In genomic region chr2:46029332-46029811, GRCh38 we compare ENCODE assay signal across 8 cellular contexts.
DNase-seq lines count a peak whose midpoint lies in the region; ATAC-seq lines count a peak whose summit lies in the region.

No MANE protein-coding gene starts in this region.

- no peaks in the 10 kb centered on the region for H3K9me3 Mint-ChIP-seq in T-cell
- no peaks in the 10 kb centered on the region for H3K9me3 Mint-ChIP-seq in activated CD4-positive, alpha-beta T cell treated with anti-CD3 and anti-CD28 coated beads for 36 hours (ENCODE audit: low read depth)

- H3K9me3 ChIP-seq in right cardiac atrium (ENCODE audit: control insufficient read depth, low read length), result no peaks in the 10 kb centered on the region

- H3K4me1 ChIP-seq in right cardiac atrium (ENCODE audit: control insufficient read depth, insufficient read depth, low read length), result peaks cover 8% of the 10 kb centered on the region

- DNase-seq in AG08396 (ENCODE audit: low spot score) (peak; percentile 47), H4 (ENCODE audit: low spot score) (peak; percentile 96), amniotic epithelial cell (ENCODE audit: low read depth) (peak; percentile 69), right cardiac atrium (peak in 1 of 3 donors; percentile 21), T-cell (no peak), NCI-H1694 (lab: John Stamatoyannopoulos, UW) (no peak)
- DNase-seq in activated CD4-positive, alpha-beta T cell treated with anti-CD3 and anti-CD28 coated beads for 36 hours, result no peak

- no peak overlapping the region for H3K27ac Mint-ChIP-seq in T-cell
- no peak overlapping the region for H3K27ac Mint-ChIP-seq in activated CD4-positive, alpha-beta T cell treated with anti-CD3 and anti-CD28 coated beads for 36 hours

- ATAC-seq in right cardiac atrium (peak; percentile 47 to 75), T-cell (replicated peaks in 1 of 4) (no peak), GM18870 (IDR thresholded peaks at IDR 0.05; ENCODE audit: unreplicated experiment) (no peak)
- ATAC-seq in activated CD4-positive, alpha-beta T cell treated with anti-CD3 and anti-CD28 coated beads for 36 hours, result no peak

- intact Hi-C loops in right cardiac atrium (cut with DNase I), result no loop called here
- intact Hi-C loops in activated CD4-positive, alpha-beta T cell treated with anti-CD3 and anti-CD28 coated beads for 36 hours (cut with DNase I, micrococcal nuclease), result no loop called here

- no peaks in the 10 kb centered on the region for H3K27me3 Mint-ChIP-seq in T-cell
- no peaks in the 10 kb centered on the region for H3K27me3 Mint-ChIP-seq in activated CD4-positive, alpha-beta T cell treated with anti-CD3 and anti-CD28 coated beads for 36 hours

- peaks cover 39% of the 10 kb centered on the region for H3K36me3 Mint-ChIP-seq in T-cell
- H3K36me3 Mint-ChIP-seq in activated CD4-positive, alpha-beta T cell treated with anti-CD3 and anti-CD28 coated beads for 36 hours (ENCODE audit: low read depth), result peaks cover 3% of the 10 kb centered on the region

- H3K27me3 ChIP-seq in right cardiac atrium (ENCODE audit: control insufficient read depth, insufficient read depth), result no peaks in the 10 kb centered on the region

- H3K27ac ChIP-seq in right cardiac atrium (ENCODE audit: low read length), result peak overlapping the region; percentile 83

- CTCF ChIA-PET in T-cell (lab: Charles Lee), result no interaction called here
- CTCF ChIA-PET in activated CD4-positive, alpha-beta T cell treated with anti-CD3 and anti-CD28 coated beads for 36 hours (lab: Charles Lee), result interaction anchor here (1.0 to 3.3 kb wide), 4 partner anchors 9 to 176 kb away, joined by 3 to 12 read pairs (median 4); no protein-coding TSS in a partner anchor

- WGBS in right cardiac atrium, result 48% methylated on average over 5 of the region's 5 CpGs

- no peak overlapping the region for H3K4me3 Mint-ChIP-seq in T-cell
- H3K4me3 Mint-ChIP-seq in activated CD4-positive, alpha-beta T cell treated with anti-CD3 and anti-CD28 coated beads for 36 hours, result no peak overlapping the region

- POLR2A ChIA-PET in T-cell (lab: Charles Lee), result no interaction called here
- POLR2A ChIA-PET in activated CD4-positive, alpha-beta T cell treated with anti-CD3 and anti-CD28 coated beads for 36 hours (lab: Charles Lee), result interaction anchor here (0.6 kb wide), 1 partner anchor 353 kb away, joined by 3 read pairs; no protein-coding TSS in a partner anchor

- no peaks in the 10 kb centered on the region for H3K4me1 Mint-ChIP-seq in T-cell
- peaks cover 24% of the 10 kb centered on the region for H3K4me1 Mint-ChIP-seq in activated CD4-positive, alpha-beta T cell treated with anti-CD3 and anti-CD28 coated beads for 36 hours

- H3K4me3 ChIP-seq in right cardiac atrium (ENCODE audit: low read length), result no peak overlapping the region

Comparison
In these comparisons a context has a peak if more than half of its experiments do, and no peak if none do; other contexts are left out.
1. DNase-seq: peak in AG08396 (single experiment), H4 (single experiment) and amniotic epithelial cell (single experiment); none in T-cell (0 of 34), activated CD4-positive, alpha-beta T cell treated with anti-CD3 and anti-CD28 coated beads for 36 hours (single experiment) and NCI-H1694 (single experiment).
2. ATAC-seq: peak in right cardiac atrium (2 of 2); none in T-cell (0 of 4), GM18870 (single experiment) and activated CD4-positive, alpha-beta T cell treated with anti-CD3 and anti-CD28 coated beads for 36 hours (single experiment).